In the genomic region with DNA sequence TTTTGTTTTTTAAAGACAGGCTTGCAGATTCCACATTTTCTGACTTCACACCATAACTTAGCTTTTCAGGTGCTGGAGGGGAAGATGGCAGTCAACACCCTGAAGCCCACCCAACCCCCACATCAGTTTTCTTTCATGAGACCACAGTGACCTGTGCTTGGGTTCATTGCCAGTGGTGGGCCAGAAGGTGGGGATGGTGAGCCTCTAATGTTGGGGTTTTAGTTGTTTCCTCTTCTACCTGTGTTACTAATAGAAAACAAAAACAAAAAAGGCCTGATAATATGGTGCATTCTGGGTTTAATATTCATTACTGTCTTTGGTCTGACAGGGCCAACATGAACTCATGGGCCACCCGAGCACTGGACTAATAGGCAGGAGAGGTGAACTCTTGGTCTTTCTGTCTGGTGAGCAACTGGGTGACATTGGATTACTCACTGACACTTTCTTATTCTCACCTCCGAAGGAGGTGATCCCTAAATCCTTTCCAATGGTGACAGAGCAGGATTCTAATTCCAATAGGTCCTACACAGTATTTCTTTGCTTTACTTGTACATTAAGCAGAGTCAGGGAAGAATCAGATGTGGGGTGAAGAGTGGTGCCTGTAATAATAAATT, we compare ENCODE assay signal across 9 cellular contexts.
DNase-seq lines count a peak whose midpoint lies in the region; ATAC-seq and TF ChIP-seq lines count a peak whose summit lies in the region.
"Had no signal": no experiment of that assay in that cellular context is flagged by ENCODE, and none has a peak within 500 bp of the region (broad histone marks: within the 10 kb centered on the region; RNA-seq: fewer than 3 reads in every experiment).

No MANE protein-coding gene starts in this region.

- H3K27ac Mint-ChIP-seq in effector memory CD8-positive, alpha-beta T cell: peak overlapping the region; percentile 62 to 90

- no peak overlapping the region for H3K4me3 ChIP-seq in retinal pigment epithelial cell (ENCODE audit: low read length)

- ATAC-seq in effector memory CD8-positive, alpha-beta T cell (replicated peaks): peak; percentile 59
- no peak for ATAC-seq in HG03139 (IDR thresholded peaks at IDR 0.05; ENCODE audit: unreplicated experiment)
- ATAC-seq in GM18907 (IDR thresholded peaks at IDR 0.05; ENCODE audit: unreplicated experiment): no peak

- H3K36me3 Mint-ChIP-seq in effector memory CD8-positive, alpha-beta T cell (ENCODE audit: insufficient read depth): peaks cover 51% of the 10 kb centered on the region

- intact Hi-C loops in posterior vena cava (cut with DNase I): no loop called here

- no peaks in the 10 kb centered on the region for H3K27me3 Mint-ChIP-seq in effector memory CD8-positive, alpha-beta T cell

- H3K9me3 Mint-ChIP-seq in effector memory CD8-positive, alpha-beta T cell: no peaks in the 10 kb centered on the region

- TF ChIP-seq CTCF in retinal pigment epithelial cell (conservative IDR thresholded peaks at IDR 0.05; ENCODE audit: low read depth, low read length): peak; percentile 63

- H3K4me3 Mint-ChIP-seq in effector memory CD8-positive, alpha-beta T cell: peak overlapping the region in 1 of 2 donors; percentile 29

- H3K4me1 Mint-ChIP-seq in effector memory CD8-positive, alpha-beta T cell (ENCODE audit: low read depth in 2 of 2): peaks cover 25 to 50% of the 10 kb centered on the region in 2 donors

- DNase-seq in NCI-H1092 treated with DMSO at 0.1 percent for 48 hours (lab: John Stamatoyannopoulos, UW) (peak; percentile 35), NCI-H1092 (lab: John Stamatoyannopoulos, UW) (no peak), NCI-H1694 (lab: John Stamatoyannopoulos, UW) (peak; percentile 46), retinal pigment epithelial cell (ENCODE audit: low read depth) (no peak), posterior vena cava (ENCODE audit: low spot score) (no peak)
- DNase-seq in effector memory CD8-positive, alpha-beta T cell: peak; percentile 11 to 32 (median 22)
- DNase-seq: NCI-H446 treated with DMSO at 0.1 percent for 48 hours had no signal

Comparison
In these comparisons a context has a peak if more than half of its experiments do, and no peak if none do; other contexts are left out.
1. DNase-seq: peak in NCI-H1092 treated with DMSO at 0.1 percent for 48 hours (single experiment), NCI-H1694 (single experiment) and effector memory CD8-positive, alpha-beta T cell (3 of 3); none in NCI-H1092 (single experiment), retinal pigment epithelial cell (single experiment) and posterior vena cava (single experiment).